4 cellular contexts compared by ENCODE assay signal in genomic region chr13:90278231-90278630, GRCh38.
A peak's percentile ranks its signal among the peaks of the same experiment; 100 is the strongest.
DNase-seq lines count a peak whose midpoint lies in the region; ATAC-seq lines count a peak whose summit lies in the region.
"Not testable (repeated sequence)": the region's sequence is repeated elsewhere in the genome, so short reads cannot be mapped to it uniquely, and the experiment has no call there.

No MANE protein-coding gene starts in this region.

- H3K27ac Mint-ChIP-seq in T-helper 17 cell, result peak overlapping the region; percentile 54

- not testable (repeated sequence) for H3K4me1 Mint-ChIP-seq in T-helper 17 cell

- DNase-seq in T-helper 17 cell, result not testable (repeated sequence)
- DNase-seq in caudate nucleus (lab: John Stamatoyannopoulos, UW) (peak in 37 of 61 donors; percentile 2 to 82 (median 25)), head of caudate nucleus (peak in 41 of 42 donors; percentile 7 to 83 (median 49)), putamen (ENCODE audit: low spot score) (peak; percentile 18)

- intact Hi-C loops in head of caudate nucleus (cut with DNase I), result not testable (repeated sequence)

- H3K9me3 ChIP-seq in T-helper 17 cell (ENCODE audit: control insufficient read depth, low read length, poor library complexity, severe bottlenecking), result not testable (repeated sequence)

- H3K36me3 Mint-ChIP-seq in T-helper 17 cell (ENCODE audit: low read depth), result not testable (repeated sequence)

- H3K27me3 Mint-ChIP-seq in T-helper 17 cell, result not testable (repeated sequence)

- ATAC-seq in T-helper 17 cell, result not testable (repeated sequence)

- H3K4me3 Mint-ChIP-seq in T-helper 17 cell, result not testable (repeated sequence)

- H3K27ac ChIP-seq in caudate nucleus (ENCODE audit: low read depth, low read length), result not testable (repeated sequence)
